9 cellular contexts compared by ENCODE assay signal in the genomic region with DNA sequence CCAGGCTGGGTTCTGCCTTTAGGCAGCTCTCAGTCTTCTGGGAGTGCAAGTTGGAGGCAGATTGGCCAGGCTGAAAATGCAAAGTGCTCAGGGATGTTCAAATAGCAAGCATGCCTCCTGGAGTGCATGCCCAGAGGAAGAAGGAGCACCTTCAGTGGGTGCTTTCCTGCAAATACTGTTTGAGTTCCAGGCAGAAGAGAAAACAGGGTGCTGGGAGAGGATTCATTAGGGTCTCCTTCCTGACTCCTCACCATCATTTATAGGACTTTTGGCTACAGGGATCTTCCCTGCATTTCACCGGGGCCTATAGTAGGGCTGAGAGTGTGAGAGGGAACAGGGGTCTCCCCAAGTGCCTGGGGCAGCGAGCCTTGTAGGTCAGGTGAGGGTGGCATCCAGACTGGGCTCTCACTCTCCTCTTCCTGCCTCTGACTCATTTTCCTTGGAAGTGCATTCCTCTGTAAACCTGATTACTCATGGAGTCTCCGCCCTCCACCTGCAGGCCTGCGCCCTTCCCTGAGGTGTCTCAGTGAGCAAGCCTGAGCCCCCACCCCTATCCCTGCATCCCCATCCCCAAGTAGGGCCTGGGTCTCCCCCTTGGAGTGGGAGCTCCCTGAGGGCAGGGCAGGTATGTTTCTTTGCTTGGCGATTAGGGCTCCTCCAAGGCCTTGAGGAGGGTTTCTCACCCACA. TPM values are rescaled to one million over a fixed set of nuclear protein-coding genes. Genes with fewer than 3 reads are reported as not detected.
DNase-seq lines count a peak whose midpoint lies in the region; ATAC-seq, FAIRE-seq and TF ChIP-seq lines count a peak whose summit lies in the region.
"Had no signal": no experiment of that assay in that cellular context is flagged by ENCODE, and none has a peak within 500 bp of the region (broad histone marks: within the 10 kb centered on the region; RNA-seq: fewer than 3 reads in every experiment).

No MANE protein-coding gene starts in this region.

- no peak for FAIRE-seq in K562 (lab: Jason Lieb, UNC)

- no peak overlapping the region for H3K4me3 ChIP-seq in K562

- ATAC-seq in K562 (no peak), HG03354 (IDR thresholded peaks at IDR 0.05; ENCODE audit: poor library complexity, severe bottlenecking, unreplicated experiment) (no peak), HG03196 (IDR thresholded peaks at IDR 0.05; ENCODE audit: unreplicated experiment) (no peak)
- no peak for ATAC-seq in naive thymus-derived CD8-positive, alpha-beta T cell

- no peak overlapping the region for H3K27ac Mint-ChIP-seq in Calu3 (ENCODE audit: unreplicated experiment)
- H3K27ac Mint-ChIP-seq in naive thymus-derived CD8-positive, alpha-beta T cell = peak overlapping the region in 4 of 10 donors; percentile 31 to 44 (median 39)

- H3K4me3 Mint-ChIP-seq in Calu3 (ENCODE audit: low read depth, unreplicated experiment) = no peak overlapping the region
- H3K4me3 Mint-ChIP-seq in naive thymus-derived CD8-positive, alpha-beta T cell = peak overlapping the region in 6 of 10 donors; percentile 4 to 62 (median 38)

- H3K9me3 ChIP-seq in KOPT-K1 (ENCODE audit: insufficient read depth, low read length, poor library complexity, severe bottlenecking) (no peaks in the 10 kb centered on the region), K562 (replicated peaks; ENCODE audit: control insufficient read depth, insufficient read depth, low read depth, low read length) (no peaks in the 10 kb centered on the region; the same call in 1 of the 2 replicates)

- no peak overlapping the region for H3K9ac ChIP-seq in K562 (ENCODE audit: insufficient read depth in 1 of 2, low read depth in 2 of 2, low read length in 2 of 2)

- in situ Hi-C loops in K562 (cut with MboI) = no loop called here

- peaks cover 4% of the 10 kb centered on the region; the same call in 1 of the 2 replicates for H3K36me3 ChIP-seq in KOPT-K1 (ENCODE audit: insufficient read depth, low read length)
- no peaks in the 10 kb centered on the region for H3K36me3 ChIP-seq in K562 (ENCODE audit: control insufficient read depth, insufficient read depth, low read length)

- H3K79me2 ChIP-seq in K562 (ENCODE audit: control insufficient read depth, insufficient read depth, low read length) = no peaks in the 10 kb centered on the region

- BruUV-seq in Calu3 (replicated peaks; lab: Mats Ljungman, UMichigan) (no TSS peak), K562 (replicated peaks; lab: Mats Ljungman, UMichigan) (no TSS peak)

- no peak for TF ChIP-seq EP300 in K562 (IDR thresholded peaks at IDR 0.05; ENCODE audit: low read length)

- WGBS in K562 (ENCODE audit: insufficient coverage, low coverage, missing lambda C conversion rate) = 75% methylated on average over 5 of the region's 5 CpGs

- H3K36me3 Mint-ChIP-seq in Calu3 (ENCODE audit: insufficient read depth, unreplicated experiment) = peaks cover 6% of the 10 kb centered on the region
- no peaks in the 10 kb centered on the region for H3K36me3 Mint-ChIP-seq in naive thymus-derived CD8-positive, alpha-beta T cell

- CTCF ChIA-PET in Calu3 (lab: Charles Lee) (interaction anchor here (0.7 to 68.2 kb wide), 13 partner anchors 8 to 818 kb away, joined by 3 to 4142 read pairs (median 8); partner anchors contain the start of genes CCR7, ERBB2, IGFBP4 and TNS4), K562 (lab: Yijun Ruan, JAX; ENCODE audit: low intra/inter-chr PET ratio) (no interaction called here)

- no peak for TF ChIP-seq POLR2A in K562 (conservative IDR thresholded peaks at IDR 0.05)

- H2AFZ ChIP-seq in K562 (ENCODE audit: low read depth, low read length) = no peak overlapping the region

- H3K27me3 Mint-ChIP-seq in Calu3 (ENCODE audit: unreplicated experiment) = peaks cover 32% of the 10 kb centered on the region
- peaks cover 0 to 15% (median 8%) of the 10 kb centered on the region in 5 donors for H3K27me3 Mint-ChIP-seq in naive thymus-derived CD8-positive, alpha-beta T cell

- peak; percentile 96 for DNase-seq in Calu3
- DNase-seq in K562 (ENCODE audit: extremely low read depth in 1 of 4, low spot score in 3 of 4) = peak in 1 of 4 experiments; percentile 32
- no peak for DNase-seq in naive thymus-derived CD8-positive, alpha-beta T cell
- DNase-seq in NK-92 (lab: John Stamatoyannopoulos, UW; ENCODE audit: unreplicated experiment) = no peak
- DNase-seq in activated CD4-positive, CD25-positive, alpha-beta regulatory T cell treated with anti-CD3 and anti-CD28 coated beads, Interleukin-2, amount 50 U/mL, for 72 hours = no peak
- DNase-seq: activated naive CD4-positive, alpha-beta T cell treated with Interleukin-2 at 50 U/mL for 16 hours had no signal

- H3K27ac ChIP-seq in KOPT-K1 (ENCODE audit: low read depth, low read length, poor library complexity, severe bottlenecking) = peak overlapping the region; percentile 91
- peak overlapping the region; percentile 46; the same call in 2 of the 3 replicates for H3K27ac ChIP-seq in K562 (ENCODE audit: extremely low read depth, low read depth, low read length)

- no peak for TF ChIP-seq RAD21 in K562 (CRISPR knock-in tag; conservative IDR thresholded peaks at IDR 0.05 in 1 of 2, IDR thresholded peaks at IDR 0.05 in 1 of 2)

- POLR2A ChIA-PET in K562 (lab: Yijun Ruan, JAX) = interaction anchor here (0.5 kb wide), 1 partner anchor 299 kb away, joined by 3 read pairs; the partner anchor contains the start of gene WIPF2
- POLR2A ChIA-PET in naive thymus-derived CD8-positive, alpha-beta T cell (lab: Charles Lee) = interaction anchor here (0.6 to 3.4 kb wide), 9 partner anchors 10 to 1103 kb away, joined by 3 to 21 read pairs (median 6); no protein-coding TSS in a partner anchor

- intact Hi-C loops in Calu3 (cut with micrococcal nuclease; ENCODE audit: unreplicated experiment) = no loop called here
- intact Hi-C loops in K562 (cut with micrococcal nuclease) = no loop called here

- H3K4me2 ChIP-seq in K562 (ENCODE audit: insufficient read depth, low read length) = no peak overlapping the region

- peaks cover 52% of the 10 kb centered on the region for H3K4me1 Mint-ChIP-seq in Calu3 (ENCODE audit: low read depth, unreplicated experiment)
- H3K4me1 Mint-ChIP-seq in naive thymus-derived CD8-positive, alpha-beta T cell = peaks cover 43 to 68% (median 66%) of the 10 kb centered on the region in 4 donors

- H3K9me1 ChIP-seq in K562 (ENCODE audit: control insufficient read depth, insufficient read depth, low read length) = no peaks in the 10 kb centered on the region

- TF ChIP-seq CTCF in Calu3 (IDR thresholded peaks at IDR 0.05; ENCODE audit: unreplicated experiment) = no peak
- TF ChIP-seq CTCF in K562 (IDR thresholded peaks at IDR 0.05 in 2 of 3, conservative IDR thresholded peaks at IDR 0.05 in 1 of 3; ENCODE audit: insufficient read depth in 2 of 3, low read depth in 1 of 3, low read length in 3 of 3) = no peak

- no peaks in the 10 kb centered on the region for H3K27me3 ChIP-seq in K562 (ENCODE audit: control insufficient read depth in 2 of 2, insufficient read depth in 2 of 2, low read length in 2 of 2)

- H3K4me1 ChIP-seq in K562 (replicated peaks in 1 of 2; ENCODE audit: control insufficient read depth in 2 of 2, insufficient read depth in 2 of 2, low read length in 2 of 2) = peaks cover 19 to 40% of the 10 kb centered on the region in 2 experiments

- H3K9me3 Mint-ChIP-seq in Calu3 (ENCODE audit: low read depth, unreplicated experiment) = peaks cover 6% of the 10 kb centered on the region
- peaks cover 0 to 4% (median 0%) of the 10 kb centered on the region in 9 donors for H3K9me3 Mint-ChIP-seq in naive thymus-derived CD8-positive, alpha-beta T cell

- no peaks in the 10 kb centered on the region for H4K20me1 ChIP-seq in K562 (replicated peaks; ENCODE audit: control insufficient read depth, insufficient read depth, low read length)

RNA-seq across cellular contexts. Expression of gene TNS4, which starts 17.1 kb away (rescaled TPM):
- total RNA-seq in Calu3 (2022) (0.21 and 0.44 TPM in 2 replicates), K562 (2014; rRNA removed) (0.18 and 0.24 TPM in 2 replicates), K562 (2014; rRNA removed; fragmentation: Illumina TruSeq; extraction: Trizol) (0.06 and 0.11 TPM in 2 replicates), K562 (2015; rRNA removed; fragmentation: Illumina TruSeq; extraction: Trizol) (not detected in 2 replicates), K562 (2021) (0.73 and 0.78 TPM in 2 replicates)
- 2.1 and 5.8 TPM in 2 replicates for total RNA-seq in K562 (2011; cell fraction: chromatin; rRNA removed; ENCODE audit: low replicate concordance)
- total RNA-seq in K562 (2011; cell fraction: nucleolus; rRNA removed) = 1.4 and 1.7 TPM in 2 replicates
- total RNA-seq in K562 (2011; cell fraction: nucleoplasm; rRNA removed) = 2.7 and 2.8 TPM in 2 replicates
- polyA plus RNA-seq in K562 (2011; rRNA removed) (0.15 and 0.53 TPM in 2 replicates), K562 (2014; fragmentation: Illumina TruSeq; extraction: Trizol) (0.54 and 0.61 TPM in 2 replicates), K562 (2014; fragmentation: Nextera tagmentation; extraction: Ambion mirVana) (under 1 TPM; 0.04 to 0.07 TPM), K562 (2014; rRNA removed) (0.29 and 0.40 TPM in 2 replicates)
- 0.09 and 0.89 TPM in 2 replicates for polyA plus RNA-seq in K562 (2011; cell fraction: cytosol; rRNA removed)
- 0.38 and 4.1 TPM in 2 replicates for polyA plus RNA-seq in K562 (2011; cell fraction: nucleus; rRNA removed)
- polyA plus RNA-seq in K562 (2012) = 0.49 and 1.4 TPM in 2 replicates
- polyA minus RNA-seq in K562 (2011; rRNA and poly(A)+ RNA removed) = 1.1 TPM in 1 of 2 replicates, not detected in the other
- polyA minus RNA-seq in K562 (2011; cell fraction: cytosol; rRNA and poly(A)+ RNA removed) = 1.1 TPM in 1 of 2 replicates, not detected in the other
- polyA minus RNA-seq in K562 (2011; cell fraction: nucleus; rRNA and poly(A)+ RNA removed) = 0.22 and 2.7 TPM in 2 replicates
- not detected for total RNA-seq in naive thymus-derived CD8-positive, alpha-beta T cell
- polyA plus RNA-seq in naive thymus-derived CD8-positive, alpha-beta T cell = not detected

RNA-seq across cellular contexts. Expression of gene CCR7, which starts 46.7 kb away (rescaled TPM):
- total RNA-seq in Calu3 (2022) (not detected in 2 replicates), K562 (2014; rRNA removed) (0.14 and 0.33 TPM in 2 replicates), K562 (2014; rRNA removed; fragmentation: Illumina TruSeq; extraction: Trizol) (0.13 and 0.22 TPM in 2 replicates), K562 (2015; rRNA removed; fragmentation: Illumina TruSeq; extraction: Trizol) (0.30 and 0.51 TPM in 2 replicates), K562 (2021) (1.1 and 1.3 TPM in 2 replicates)
- total RNA-seq in K562 (2011; cell fraction: chromatin; rRNA removed; ENCODE audit: low replicate concordance) = 0.62 and 2.8 TPM in 2 replicates
- total RNA-seq in K562 (2011; cell fraction: nucleolus; rRNA removed) = 1.6 and 2.2 TPM in 2 replicates
- total RNA-seq in K562 (2011; cell fraction: nucleoplasm; rRNA removed) = 1.1 and 1.2 TPM in 2 replicates
- polyA plus RNA-seq in K562 (2011; rRNA removed) (0.46 and 1.4 TPM in 2 replicates), K562 (2014; fragmentation: Illumina TruSeq; extraction: Trizol) (0.48 and 0.73 TPM in 2 replicates), K562 (2014; fragmentation: Nextera tagmentation; extraction: Ambion mirVana) (1 to 10 TPM in 1 of 2 experiments, under 1 TPM in 1; 0.58 to 1.0 TPM), K562 (2014; rRNA removed) (0.32 and 0.56 TPM in 2 replicates)
- 0.83 and 6.2 TPM in 2 replicates for polyA plus RNA-seq in K562 (2011; cell fraction: cytosol; rRNA removed)
- 0.28 and 2.5 TPM in 2 replicates for polyA plus RNA-seq in K562 (2011; cell fraction: nucleus; rRNA removed)
- 0.48 and 2.1 TPM in 2 replicates for polyA plus RNA-seq in K562 (2012)
- polyA minus RNA-seq in K562 (2011; rRNA and poly(A)+ RNA removed) = 1.1 and 4.7 TPM in 2 replicates
- polyA minus RNA-seq in K562 (2011; cell fraction: cytosol; rRNA and poly(A)+ RNA removed) = 1.3 TPM in 1 of 2 replicates, not detected in the other
- polyA minus RNA-seq in K562 (2011; cell fraction: nucleus; rRNA and poly(A)+ RNA removed) = 0.67 and 1.5 TPM in 2 replicates
- 100 to 1,000 TPM; 571 to 574 TPM for total RNA-seq in naive thymus-derived CD8-positive, alpha-beta T cell
- 1,000 to 10,000 TPM in 2 of 3 donors, 100 to 1,000 TPM in 1; 897 to 2,008 (median 1,531) TPM for polyA plus RNA-seq in naive thymus-derived CD8-positive, alpha-beta T cell

Comparison
In these comparisons a context has a peak if more than half of its experiments do, and no peak if none do; other contexts are left out.
1. RNA of gene CCR7, which starts 46.7 kb away (total RNA-seq): 571 to 574 TPM in naive thymus-derived CD8-positive, alpha-beta T cell; 0.13 to 2.8 TPM in K562 and not detected in Calu3; every median in the first group is over 100 times any median in the second.